Comparison of ENCODE assay signal across 1 cellular context in genomic region chr22:35656284-35656752, GRCh38.
TF ChIP-seq lines count a peak whose summit lies in the region.

No MANE protein-coding gene starts in this region.

TF ChIP-seq in HEK293, 187 proteins besides CTCF, POLR2A, EP300 and RAD21 (continued from another document):
- TF ChIP-seq ZNF18 (tag by site-specific recombination; IDR thresholded peaks at IDR 0.05) (0 out of 2 replicates have a peak, but pooled peaks have one; percentile 24), ZIC2 (tag by site-specific recombination; IDR thresholded peaks at IDR 0.05) (no peak), ZNF549 (tag by site-specific recombination; IDR thresholded peaks at IDR 0.05) (no peak), ZNF362 (tag by site-specific recombination; IDR thresholded peaks at IDR 0.05) (no peak), MEIS1 (CRISPR knock-in tag; IDR thresholded peaks at IDR 0.05; ENCODE audit: borderline replicate concordance) (no peak), ZNF23 (tag by site-specific recombination; IDR thresholded peaks at IDR 0.05; ENCODE audit: borderline replicate concordance) (no peak), OSR2 (tag by site-specific recombination; IDR thresholded peaks at IDR 0.05) (peak; percentile 33; the same call in 1 of the 2 replicates), ZNF548 (tag by site-specific recombination; IDR thresholded peaks at IDR 0.05) (no peak), ZBTB8A (tag by site-specific recombination; IDR thresholded peaks at IDR 0.05) (peak; percentile 73), KLF7 (tag by site-specific recombination; IDR thresholded peaks at IDR 0.05; ENCODE audit: borderline replicate concordance) (peak; percentile 52; the same call in 1 of the 2 replicates), PRDM6 (tag by site-specific recombination; IDR thresholded peaks at IDR 0.05) (peak; percentile 85), ZNF48 (tag by site-specific recombination; IDR thresholded peaks at IDR 0.05) (no peak), WT1 (tag by site-specific recombination; IDR thresholded peaks at IDR 0.05) (peak; percentile 41; the same call in 1 of the 2 replicates), ZNF624 (tag by site-specific recombination; IDR thresholded peaks at IDR 0.05) (no peak), ZNF501 (tag by site-specific recombination; IDR thresholded peaks at IDR 0.05) (no peak), ZXDB (tag by site-specific recombination; IDR thresholded peaks at IDR 0.05) (peak; percentile 39; the same call in 1 of the 2 replicates), ZBTB48 (tag by site-specific recombination; IDR thresholded peaks at IDR 0.05) (no peak), ZNF132 (tag by site-specific recombination; IDR thresholded peaks at IDR 0.05; ENCODE audit: borderline replicate concordance) (no peak), TRIM28 (IDR thresholded peaks at IDR 0.05; ENCODE audit: borderline replicate concordance, low read length) (peak; percentile 81), ZNF19 (tag by site-specific recombination; IDR thresholded peaks at IDR 0.05; ENCODE audit: low read depth) (no peak)
